In genomic region chr9:132776268-132776667, GRCh38 we compare ENCODE assay signal across 14 cellular contexts.
DNase-seq lines count a peak whose midpoint lies in the region; ATAC-seq lines count a peak whose summit lies in the region.
"Had no signal": no experiment of that assay in that cellular context is flagged by ENCODE, and none has a peak within 500 bp of the region (broad histone marks: within the 10 kb centered on the region; RNA-seq: fewer than 3 reads in every experiment).

No MANE protein-coding gene starts in this region.

- peaks cover 1% of the 10 kb centered on the region for H3K36me3 Mint-ChIP-seq in activated CD8-positive, alpha-beta memory T cell treated with anti-CD3 and anti-CD28 coated beads, Interleukin-2, amount 10 ng/mL, durations not matched to agents 7 days and 5 days
- H3K36me3 Mint-ChIP-seq in activated T-cell treated with anti-CD3 and anti-CD28 coated beads, Interleukin-2, amount 50 U/mL, for 4 hours (ENCODE audit: insufficient read depth): no peaks in the 10 kb centered on the region
- H3K36me3 Mint-ChIP-seq: CD8-positive, alpha-beta T cell had no signal

- intact Hi-C loops in sciatic nerve (cut with DNase I): no loop called here

- H3K4me1 Mint-ChIP-seq in activated CD8-positive, alpha-beta memory T cell treated with anti-CD3 and anti-CD28 coated beads, Interleukin-2, amount 10 ng/mL, durations not matched to agents 7 days and 5 days: peaks cover 25% of the 10 kb centered on the region
- H3K4me1 Mint-ChIP-seq in activated T-cell treated with anti-CD3 and anti-CD28 coated beads, Interleukin-2, amount 50 U/mL, for 4 hours (ENCODE audit: low read depth): peaks cover 11% of the 10 kb centered on the region

- CTCF ChIA-PET in activated CD8-positive, alpha-beta memory T cell treated with anti-CD3 and anti-CD28 coated beads, Interleukin-2, amount 10 ng/mL, durations not matched to agents 7 days and 5 days (lab: Charles Lee): no interaction called here

- H3K27me3 Mint-ChIP-seq in activated CD8-positive, alpha-beta memory T cell treated with anti-CD3 and anti-CD28 coated beads, Interleukin-2, amount 10 ng/mL, durations not matched to agents 7 days and 5 days: peaks cover 7% of the 10 kb centered on the region
- H3K27me3 Mint-ChIP-seq in activated T-cell treated with anti-CD3 and anti-CD28 coated beads, Interleukin-2, amount 50 U/mL, for 4 hours (ENCODE audit: low read depth): peaks cover 20% of the 10 kb centered on the region

- no peak for ATAC-seq in activated CD8-positive, alpha-beta memory T cell treated with anti-CD3 and anti-CD28 coated beads, Interleukin-2, amount 10 ng/mL, durations not matched to agents 7 days and 5 days
- ATAC-seq in left lobe of liver (no peak), sciatic nerve (peak; percentile 82), HG03565 (IDR thresholded peaks at IDR 0.05; ENCODE audit: unreplicated experiment) (no peak)
- no peak for ATAC-seq in activated T-cell treated with anti-CD3 and anti-CD28 coated beads, Interleukin-2, amount 50 U/mL, for 4 hours
- ATAC-seq: A549; CD8-positive, alpha-beta T cell had no signal

- H3K4me3 Mint-ChIP-seq in activated CD8-positive, alpha-beta memory T cell treated with anti-CD3 and anti-CD28 coated beads, Interleukin-2, amount 10 ng/mL, durations not matched to agents 7 days and 5 days: no peak overlapping the region
- no peak overlapping the region for H3K4me3 Mint-ChIP-seq in activated T-cell treated with anti-CD3 and anti-CD28 coated beads, Interleukin-2, amount 50 U/mL, for 4 hours
- H3K4me3 Mint-ChIP-seq: CD8-positive, alpha-beta T cell had no signal

- no peak overlapping the region for H3K27ac Mint-ChIP-seq in activated CD8-positive, alpha-beta memory T cell treated with anti-CD3 and anti-CD28 coated beads, Interleukin-2, amount 10 ng/mL, durations not matched to agents 7 days and 5 days
- H3K27ac Mint-ChIP-seq: CD8-positive, alpha-beta T cell had no signal

- H3K9me3 Mint-ChIP-seq in activated CD8-positive, alpha-beta memory T cell treated with anti-CD3 and anti-CD28 coated beads, Interleukin-2, amount 10 ng/mL, durations not matched to agents 7 days and 5 days (ENCODE audit: low read depth): peaks cover 5% of the 10 kb centered on the region
- H3K9me3 Mint-ChIP-seq in activated T-cell treated with anti-CD3 and anti-CD28 coated beads, Interleukin-2, amount 50 U/mL, for 4 hours: no peaks in the 10 kb centered on the region

- DNase-seq in activated CD8-positive, alpha-beta memory T cell treated with anti-CD3 and anti-CD28 coated beads, Interleukin-2, amount 10 ng/mL, durations not matched to agents 7 days and 5 days: peak; percentile 39
- DNase-seq in activated CD8-positive, alpha-beta memory T cell treated with anti-CD3 and anti-CD28 coated beads for 24 hours: no peak
- DNase-seq in left lobe of liver (ENCODE audit: low spot score) (peak; percentile 39), sciatic nerve (ENCODE audit: low spot score) (no peak), NCI-H1930 (lab: John Stamatoyannopoulos, UW) (no peak)
- DNase-seq in activated T-cell treated with anti-CD3 and anti-CD28 coated beads, Interleukin-2, amount 50 U/mL, for 4 hours: no peak
- DNase-seq: AML-193; Calu3; CD8-positive, alpha-beta T cell; DMS79 treated with DMSO at 0.1 percent for 48 hours; GF-D8; GM23248 had no signal

Comparison
In these comparisons a context has a peak if more than half of its experiments do, and no peak if none do; other contexts are left out.
1. DNase-seq: peak in activated CD8-positive, alpha-beta memory T cell treated with anti-CD3 and anti-CD28 coated beads, Interleukin-2, amount 10 ng/mL, durations not matched to agents 7 days and 5 days (single experiment) and left lobe of liver (single experiment); none in activated CD8-positive, alpha-beta memory T cell treated with anti-CD3 and anti-CD28 coated beads for 24 hours (single experiment), sciatic nerve (single experiment), NCI-H1930 (0 of 2) and activated T-cell treated with anti-CD3 and anti-CD28 coated beads, Interleukin-2, amount 50 U/mL, for 4 hours (single experiment).